8 cellular contexts compared by ENCODE assay signal in genomic region chr19:48842744-48843162, GRCh38. TPM values are rescaled to one million over a fixed set of nuclear protein-coding genes. Genes with fewer than 3 reads are reported as not detected.
DNase-seq lines count a peak whose midpoint lies in the region; ATAC-seq and TF ChIP-seq lines count a peak whose summit lies in the region.

No MANE protein-coding gene starts in this region.

- H3K27me3 Mint-ChIP-seq in activated T-cell treated with anti-CD3 and anti-CD28 coated beads, Interleukin-2, amount 50 U/mL, for 4 hours (ENCODE audit: low read depth), result no peaks in the 10 kb centered on the region
- H3K27me3 Mint-ChIP-seq in neural crest cell (ENCODE audit: low read depth), result no peaks in the 10 kb centered on the region

- H3K4me3 Mint-ChIP-seq in activated T-cell treated with anti-CD3 and anti-CD28 coated beads, Interleukin-2, amount 50 U/mL, for 4 hours, result no peak overlapping the region
- H3K4me3 Mint-ChIP-seq in neural crest cell, result peak overlapping the region; percentile 8

- TF ChIP-seq CTCF in C4-2B (conservative IDR thresholded peaks at IDR 0.05) (peak; percentile 77), fibroblast of pulmonary artery (IDR thresholded peaks at IDR 0.05; ENCODE audit: low read length, missing control alignments) (peak; percentile 86), neural crest cell (conservative IDR thresholded peaks at IDR 0.05) (peak; percentile 88)

- peak; percentile 40 for DNase-seq in HCEC 1CT
- peak; percentile 83 for DNase-seq in NCI-H82 (lab: John Stamatoyannopoulos, UW)
- peak; percentile 33 for DNase-seq in activated T-cell treated with anti-CD3 and anti-CD28 coated beads, Interleukin-2, amount 50 U/mL, for 4 hours
- DNase-seq in fibroblast of pulmonary artery (ENCODE audit: low read depth), result peak; percentile 71
- peak; percentile 66 for DNase-seq in neural crest cell (ENCODE audit: low read depth, low spot score)

- H3K4me1 Mint-ChIP-seq in activated T-cell treated with anti-CD3 and anti-CD28 coated beads, Interleukin-2, amount 50 U/mL, for 4 hours (ENCODE audit: low read depth), result peaks cover 2% of the 10 kb centered on the region
- H3K4me1 Mint-ChIP-seq in neural crest cell, result peaks cover 8% of the 10 kb centered on the region

- H3K27ac Mint-ChIP-seq in neural crest cell (ENCODE audit: unreplicated experiment), result peak overlapping the region; percentile 52

- ATAC-seq in activated T-cell treated with anti-CD3 and anti-CD28 coated beads, Interleukin-2, amount 50 U/mL, for 4 hours, result peak; percentile 60 to 61
- ATAC-seq in GM19455 (IDR thresholded peaks at IDR 0.05; ENCODE audit: unreplicated experiment) (no peak), GM18511 (IDR thresholded peaks at IDR 0.05; ENCODE audit: unreplicated experiment) (no peak)

- H3K9me3 Mint-ChIP-seq in activated T-cell treated with anti-CD3 and anti-CD28 coated beads, Interleukin-2, amount 50 U/mL, for 4 hours, result no peaks in the 10 kb centered on the region
- H3K9me3 Mint-ChIP-seq in neural crest cell, result no peaks in the 10 kb centered on the region

- H3K4me3 ChIP-seq in fibroblast of pulmonary artery (replicated peaks; ENCODE audit: low read depth, low read length), result no peak overlapping the region

- no peak overlapping the region for H3K27ac ChIP-seq in C4-2B

- no peaks in the 10 kb centered on the region for H3K36me3 Mint-ChIP-seq in activated T-cell treated with anti-CD3 and anti-CD28 coated beads, Interleukin-2, amount 50 U/mL, for 4 hours (ENCODE audit: insufficient read depth)
- H3K36me3 Mint-ChIP-seq in neural crest cell (ENCODE audit: low read depth), result peaks cover 10% of the 10 kb centered on the region

RNA-seq across cellular contexts. Expression of gene HSD17B14, which starts 6.5 kb away (rescaled TPM):
- total RNA-seq in activated T-cell treated with anti-CD3 and anti-CD28 coated beads, Interleukin-2, amount 50 U/mL, for 4 hours, result under 1 TPM; 0.37 to 0.65 (median 0.61) TPM
- total RNA-seq in neural crest cell, result 4.2 and 6.6 TPM in 2 replicates

RNA-seq across cellular contexts. Expression of gene PLEKHA4, which starts 25.7 kb away (rescaled TPM):
- total RNA-seq in activated T-cell treated with anti-CD3 and anti-CD28 coated beads, Interleukin-2, amount 50 U/mL, for 4 hours, result 1 to 10 TPM; 4.1 to 4.6 (median 4.6) TPM
- 38.1 and 41.8 TPM in 2 replicates for total RNA-seq in neural crest cell

RNA-seq across cellular contexts. Expression of gene PPP1R15A, which starts 29.5 kb away (rescaled TPM):
- 100 to 1,000 TPM in 2 of 3 donors, 10 to 100 TPM in 1; 76.0 to 134 (median 110) TPM for total RNA-seq in activated T-cell treated with anti-CD3 and anti-CD28 coated beads, Interleukin-2, amount 50 U/mL, for 4 hours
- total RNA-seq in neural crest cell, result 27.5 and 27.8 TPM in 2 replicates

RNA-seq across cellular contexts. Expression of gene BCAT2, which starts 31.9 kb away (rescaled TPM):
- 10 to 100 TPM; 73.0 to 81.7 (median 78.2) TPM for total RNA-seq in activated T-cell treated with anti-CD3 and anti-CD28 coated beads, Interleukin-2, amount 50 U/mL, for 4 hours
- 40.3 and 40.4 TPM in 2 replicates for total RNA-seq in neural crest cell

RNA-seq across cellular contexts. Expression of gene TULP2, which starts 55.8 kb away (rescaled TPM):
- under 1 TPM in 1 of 3 donors, not detected in 2; 0.69 TPM for total RNA-seq in activated T-cell treated with anti-CD3 and anti-CD28 coated beads, Interleukin-2, amount 50 U/mL, for 4 hours
- not detected in 2 replicates for total RNA-seq in neural crest cell

Comparison
In these comparisons a context has a peak if more than half of its experiments do, and no peak if none do; other contexts are left out.
1. DNase-seq: peak in every context shown above with its lines; median percentile 83 in NCI-H82; 71 in fibroblast of pulmonary artery; 66 in neural crest cell; 40 in HCEC 1CT; 33 in activated T-cell treated with anti-CD3 and anti-CD28 coated beads, Interleukin-2, amount 50 U/mL, for 4 hours.
2. ATAC-seq: peak in activated T-cell treated with anti-CD3 and anti-CD28 coated beads, Interleukin-2, amount 50 U/mL, for 4 hours (2 of 2); none in GM19455 (single experiment) and GM18511 (single experiment).
3. Peak in every context shown above with its lines, with median percentiles within 50 percentile points of each other: CTCF ChIP-seq.